Comparison of ENCODE assay signal across 31 cellular contexts in genomic region chr7:149843566-149843965, GRCh38.
"Had no signal": no experiment of that assay in that cellular context is flagged by ENCODE, and none has a peak within 500 bp of the region (broad histone marks: within the 10 kb centered on the region; RNA-seq: fewer than 3 reads in every experiment).

No MANE protein-coding gene starts in this region.

- DNase-seq: activated CD4-positive, alpha-beta T cell treated with anti-CD3 and anti-CD28 coated beads, Interleukin-2, amount 10 ng/mL, durations not matched to agents 24 days and 14 days; activated CD4-positive, alpha-beta T cell treated with anti-CD3 and anti-CD28 coated beads, Interleukin-2, amount 50 U/mL, for 4 hours; activated CD4-positive, CD25-positive, alpha-beta regulatory T cell treated with anti-CD3 and anti-CD28 coated beads, Interleukin-2, amount 50 U/mL, for 72 hours; activated CD8-positive, alpha-beta T cell treated with anti-CD3 and anti-CD28 coated beads for 36 hours; activated effector memory CD4-positive, alpha-beta T cell treated with anti-CD3 and anti-CD28 coated beads, Interleukin-2, amount 50 U/mL, for 16 hours; activated naive CD4-positive, alpha-beta T cell; activated T-cell treated with anti-CD3 and anti-CD28 coated beads, Interleukin-2, amount 50 U/mL, for 1 hour; activated T-cell treated with anti-CD3 and anti-CD28 coated beads, Interleukin-2, amount 50 U/mL, for 72 hours; adrenal gland; anterior cingulate cortex; caudate nucleus; cerebellar nuclear complex; MM.1S; MV-4-11; NCI-H1092; NCI-H1436 treated with DMSO at 0.1 percent for 48 hours; NCI-H1694 treated with DMSO at 0.1 percent for 48 hours; NCI-H2029; NCI-H345; NCI-H524 treated with DMSO at 0.1 percent for 48 hours; SHP77; SJCRH30 had no signal

- H3K4me3 Mint-ChIP-seq: activated CD4-positive, alpha-beta T cell treated with anti-CD3 and anti-CD28 coated beads, Interleukin-2, amount 10 ng/mL, durations not matched to agents 24 days and 14 days; activated CD8-positive, alpha-beta T cell treated with anti-CD3 and anti-CD28 coated beads for 36 hours; activated T-cell treated with anti-CD3 and anti-CD28 coated beads, Interleukin-2, amount 50 U/mL, for 72 hours; activated T-helper 17 cell treated with anti-CD3 and anti-CD28 coated beads, Interleukin-2, amount 50 U/mL, for 72 hours; brain; T-helper 2 cell treated with Interferon-gamma antibody and Interleukin-4, amounts not matched to agents 5 μg/mL and 100 μg/mL, for 36 hours had no signal

- H3K27me3 ChIP-seq: adrenal gland, SJCRH30 had no signal

- H3K9me3 ChIP-seq: adrenal gland, SJCRH30 had no signal

- H3K4me3 ChIP-seq: adrenal gland, SJCRH30, SK-N-MC had no signal

- H3K4me2 ChIP-seq: KMS-11 had no signal

- H3K27ac Mint-ChIP-seq: activated CD4-positive, alpha-beta T cell treated with anti-CD3 and anti-CD28 coated beads, Interleukin-2, amount 10 ng/mL, durations not matched to agents 24 days and 14 days; activated naive CD4-positive, alpha-beta T cell treated with anti-CD3 and anti-CD28 coated beads, Interleukin-2, amount 50 U/mL, for 72 hours; activated T-cell treated with anti-CD3 and anti-CD28 coated beads, Interleukin-2, amount 50 U/mL, for 72 hours; activated T-helper 17 cell treated with anti-CD3 and anti-CD28 coated beads, Interleukin-2, amount 50 U/mL, for 72 hours; T-helper 2 cell treated with Interferon-gamma antibody and Interleukin-4, amounts not matched to agents 5 μg/mL and 100 μg/mL, for 36 hours had no signal

- H3K9ac ChIP-seq: KMS-11 had no signal

- H3K9me3 Mint-ChIP-seq: activated CD4-positive, alpha-beta T cell treated with anti-CD3 and anti-CD28 coated beads, Interleukin-2, amount 10 ng/mL, durations not matched to agents 24 days and 14 days; activated CD8-positive, alpha-beta T cell treated with anti-CD3 and anti-CD28 coated beads for 36 hours; activated naive CD4-positive, alpha-beta T cell treated with anti-CD3 and anti-CD28 coated beads, Interleukin-2, amount 50 U/mL, for 72 hours; activated T-cell treated with anti-CD3 and anti-CD28 coated beads, Interleukin-2, amount 50 U/mL, for 72 hours; activated T-helper 17 cell treated with anti-CD3 and anti-CD28 coated beads, Interleukin-2, amount 50 U/mL, for 72 hours; brain; T-helper 2 cell treated with Interferon-gamma antibody and Interleukin-4, amounts not matched to agents 5 μg/mL and 100 μg/mL, for 36 hours had no signal

- H3K36me3 ChIP-seq: SJCRH30 had no signal

- H3K27ac ChIP-seq: adrenal gland, KMS-11, SJCRH30, SK-N-MC had no signal

- H3K27me3 Mint-ChIP-seq: activated CD4-positive, alpha-beta T cell treated with anti-CD3 and anti-CD28 coated beads, Interleukin-2, amount 10 ng/mL, durations not matched to agents 24 days and 14 days; activated CD8-positive, alpha-beta T cell treated with anti-CD3 and anti-CD28 coated beads for 36 hours; activated T-helper 17 cell treated with anti-CD3 and anti-CD28 coated beads, Interleukin-2, amount 50 U/mL, for 72 hours had no signal

- FAIRE-seq: bronchial epithelial cell, TTC549 had no signal

- ATAC-seq: activated CD8-positive, alpha-beta T cell treated with anti-CD3 and anti-CD28 coated beads for 36 hours; activated naive CD4-positive, alpha-beta T cell treated with anti-CD3 and anti-CD28 coated beads, Interleukin-2, amount 50 U/mL, for 72 hours; activated T-cell treated with anti-CD3 and anti-CD28 coated beads, Interleukin-2, amount 50 U/mL, for 72 hours; activated T-helper 17 cell treated with anti-CD3 and anti-CD28 coated beads, Interleukin-2, amount 50 U/mL, for 72 hours; Panc1 had no signal
